In genomic region chr9:131679261-131680020, GRCh38 we compare ENCODE assay signal across 10 cellular contexts.
DNase-seq lines count a peak whose midpoint lies in the region; ATAC-seq and TF ChIP-seq lines count a peak whose summit lies in the region.
"Had no signal": no experiment of that assay in that cellular context is flagged by ENCODE, and none has a peak within 500 bp of the region (broad histone marks: within the 10 kb centered on the region; RNA-seq: fewer than 3 reads in every experiment).

No MANE protein-coding gene starts in this region.

- no peak for TF ChIP-seq POLR2A in Peyer's patch (IDR thresholded peaks at IDR 0.05)

- POLR2A ChIA-PET in CD8-positive, alpha-beta T cell (lab: Charles Lee), result interaction anchor here (0.8 to 4.6 kb wide), 5 partner anchors 10 to 53 kb away, joined by 3 to 38 read pairs (median 7); no protein-coding TSS in a partner anchor

- DNase-seq in CD8-positive, alpha-beta T cell, result no peak
- no peak for DNase-seq in Peyer's patch
- peak; percentile 31 for DNase-seq in epithelial cell of esophagus (ENCODE audit: low read depth)
- no peak for DNase-seq in osteocyte (ENCODE audit: extremely low spot score, unreplicated experiment)
- no peak for DNase-seq in NCI-H524 (lab: John Stamatoyannopoulos, UW)
- DNase-seq in SKM-1 (lab: John Stamatoyannopoulos, UW; ENCODE audit: unreplicated experiment), result no peak
- DNase-seq in NCI-H2171 treated with DMSO at 0.1 percent for 48 hours (lab: John Stamatoyannopoulos, UW), result no peak
- DNase-seq: NCI-H1105 treated with DMSO at 0.1 percent for 48 hours had no signal

- CTCF ChIA-PET in CD8-positive, alpha-beta T cell (lab: Charles Lee), result interaction anchor here (1.0 to 5.3 kb wide), 8 partner anchors 13 to 88 kb away, joined by 3 to 25 read pairs (median 10); partner anchors contain the start of gene RAPGEF1

- H3K4me1 Mint-ChIP-seq in CD8-positive, alpha-beta T cell (ENCODE audit: low read depth), result peaks cover 74% of the 10 kb centered on the region
- H3K4me1 Mint-ChIP-seq in osteocyte (ENCODE audit: unreplicated experiment), result peaks cover 85% of the 10 kb centered on the region

- H3K36me3 Mint-ChIP-seq in CD8-positive, alpha-beta T cell, result peaks cover 7% of the 10 kb centered on the region
- no peaks in the 10 kb centered on the region for H3K36me3 Mint-ChIP-seq in osteocyte (ENCODE audit: unreplicated experiment)

- peaks cover 49% of the 10 kb centered on the region for H3K4me1 ChIP-seq in CD8-positive, alpha-beta T cell (ENCODE audit: insufficient read depth, low read length)
- H3K4me1 ChIP-seq in Peyer's patch, result peaks cover 5 to 30% (median 16%) of the 10 kb centered on the region in 4 donors

- no peak overlapping the region for H3K4me3 Mint-ChIP-seq in CD8-positive, alpha-beta T cell
- no peak overlapping the region for H3K4me3 Mint-ChIP-seq in osteocyte (ENCODE audit: unreplicated experiment)

- no peak for ATAC-seq in CD8-positive, alpha-beta T cell
- no peak for ATAC-seq in HG02642 (IDR thresholded peaks at IDR 0.05; ENCODE audit: poor library complexity, unreplicated experiment)

- no peaks in the 10 kb centered on the region for H3K9me3 Mint-ChIP-seq in CD8-positive, alpha-beta T cell
- no peaks in the 10 kb centered on the region for H3K9me3 Mint-ChIP-seq in osteocyte (ENCODE audit: unreplicated experiment)

- H3K9me3 ChIP-seq in CD8-positive, alpha-beta T cell (ENCODE audit: low read length), result no peaks in the 10 kb centered on the region
- no peaks in the 10 kb centered on the region for H3K9me3 ChIP-seq in Peyer's patch

- H3K4me3 ChIP-seq in CD8-positive, alpha-beta T cell (ENCODE audit: low read depth, low read length), result no peak overlapping the region
- H3K4me3 ChIP-seq in Peyer's patch (no peak overlapping the region), epithelial cell of esophagus (ENCODE audit: low read length) (no peak overlapping the region)

- H3K36me3 ChIP-seq in CD8-positive, alpha-beta T cell (ENCODE audit: insufficient read depth, low read length), result no peaks in the 10 kb centered on the region
- no peaks in the 10 kb centered on the region for H3K36me3 ChIP-seq in Peyer's patch

- no peak overlapping the region for H3K27ac ChIP-seq in CD8-positive, alpha-beta T cell (ENCODE audit: low read depth, low read length)
- H3K27ac ChIP-seq in Peyer's patch, result peak overlapping the region; percentile 80 to 88 (median 85)
- H3K27ac ChIP-seq: VCaP had no signal

- TF ChIP-seq CTCF in CD8-positive, alpha-beta T cell (IDR thresholded peaks at IDR 0.05), result no peak
- no peak for TF ChIP-seq CTCF in Peyer's patch (IDR thresholded peaks at IDR 0.05)
- no peak for TF ChIP-seq CTCF in epithelial cell of esophagus (IDR thresholded peaks at IDR 0.05; ENCODE audit: insufficient read depth, low read depth, low read length, missing control alignments)
- TF ChIP-seq CTCF in osteocyte (IDR thresholded peaks at IDR 0.05), result no peak

- intact Hi-C loops in CD8-positive, alpha-beta T cell (cut with DNase I, micrococcal nuclease), result no loop called here

- H3K27me3 Mint-ChIP-seq in CD8-positive, alpha-beta T cell (ENCODE audit: low read depth), result no peaks in the 10 kb centered on the region
- no peaks in the 10 kb centered on the region for H3K27me3 Mint-ChIP-seq in osteocyte (ENCODE audit: unreplicated experiment)

- no peaks in the 10 kb centered on the region for H3K27me3 ChIP-seq in CD8-positive, alpha-beta T cell (ENCODE audit: insufficient read depth, low read length)
- H3K27me3 ChIP-seq in Peyer's patch, result no peaks in the 10 kb centered on the region

- peak overlapping the region; percentile 66 for H3K27ac Mint-ChIP-seq in CD8-positive, alpha-beta T cell
- H3K27ac Mint-ChIP-seq in osteocyte (ENCODE audit: unreplicated experiment), result peak overlapping the region; percentile 97
